ENCODE assay signal across 23 cellular contexts in genomic region chr4:168097161-168097560, GRCh38. TPM values are rescaled to one million over a fixed set of nuclear protein-coding genes. Genes with fewer than 3 reads are reported as not detected.
"Had no signal": no experiment of that assay in that cellular context is flagged by ENCODE, and none has a peak within 500 bp of the region (broad histone marks: within the 10 kb centered on the region; RNA-seq: fewer than 3 reads in every experiment).

No MANE protein-coding gene starts in this region.

- H3K27me3 ChIP-seq: heart right ventricle, neural progenitor cell had no signal

- H3K4me3 Mint-ChIP-seq: activated B cell treated with CpG ODN at 0.5 μM for 24 hours; activated CD4-positive, alpha-beta memory T cell treated with anti-CD3 and anti-CD28 coated beads for 36 hours; activated naive CD8-positive, alpha-beta T cell; activated T-helper 1 cell treated with anti-CD3 and anti-CD28 coated beads, Interleukin-12 subunit alpha, Interleukin-12 subunit beta, Interleukin-2, Interleukin-4 antibody, amounts not matched to agents 30 ng/mL and 10 ng/mL and 1 ng/mL, durations not matched to agents 14 hours and 24 hours and 36 hours; effector memory CD8-positive, alpha-beta T cell; naive thymus-derived CD4-positive, alpha-beta T cell; neural progenitor cell; stimulated activated naive CD8-positive, alpha-beta T cell treated with anti-CD3 and anti-CD28 coated beads, Interleukin-15, amount 100 ng/mL, for 72 hours; type B pancreatic cell had no signal

- H3K27ac Mint-ChIP-seq: activated B cell treated with CpG ODN at 0.5 μM for 24 hours; activated CD4-positive, alpha-beta memory T cell treated with anti-CD3 and anti-CD28 coated beads for 36 hours; activated naive CD8-positive, alpha-beta T cell; activated T-helper 1 cell treated with anti-CD3 and anti-CD28 coated beads, Interleukin-12 subunit alpha, Interleukin-12 subunit beta, Interleukin-2, Interleukin-4 antibody, amounts not matched to agents 30 ng/mL and 10 ng/mL and 1 ng/mL, durations not matched to agents 14 hours and 24 hours and 36 hours; effector memory CD8-positive, alpha-beta T cell; naive thymus-derived CD4-positive, alpha-beta T cell; neural progenitor cell; stimulated activated naive CD8-positive, alpha-beta T cell treated with anti-CD3 and anti-CD28 coated beads, Interleukin-15, amount 100 ng/mL, for 72 hours; type B pancreatic cell had no signal

- H3K27ac ChIP-seq: heart right ventricle, left ventricle myocardium inferior, neural progenitor cell, prostate gland had no signal

- H3K36me3 Mint-ChIP-seq: activated CD4-positive, alpha-beta memory T cell treated with anti-CD3 and anti-CD28 coated beads for 36 hours; activated naive CD8-positive, alpha-beta T cell; naive thymus-derived CD4-positive, alpha-beta T cell; neural progenitor cell; type B pancreatic cell had no signal

- H3K4me1 ChIP-seq: heart right ventricle, left ventricle myocardium inferior, neural progenitor cell, prostate gland had no signal

- ATAC-seq: effector memory CD8-positive, alpha-beta T cell; heart right ventricle; mucosa of descending colon; naive thymus-derived CD4-positive, alpha-beta T cell; right cardiac atrium; stimulated activated naive CD8-positive, alpha-beta T cell treated with anti-CD3 and anti-CD28 coated beads, Interleukin-15, amount 100 ng/mL, for 72 hours had no signal

- H3K4me1 Mint-ChIP-seq: activated B cell treated with CpG ODN at 0.5 μM for 24 hours; naive thymus-derived CD4-positive, alpha-beta T cell; neural progenitor cell; stimulated activated naive CD8-positive, alpha-beta T cell treated with anti-CD3 and anti-CD28 coated beads, Interleukin-15, amount 100 ng/mL, for 72 hours had no signal

- DNase-seq: activated B cell treated with CpG ODN at 0.5 μM for 24 hours; activated CD4-positive, alpha-beta memory T cell treated with anti-CD3 and anti-CD28 coated beads for 36 hours; activated CD4-positive, alpha-beta T cell treated with anti-CD3 and anti-CD28 coated beads for 4 hours; activated T-cell treated with anti-CD3 and anti-CD28 coated beads for 4 hours; amniotic stem cell; caudate nucleus; effector memory CD8-positive, alpha-beta T cell; heart right ventricle; kidney glomerular epithelial cell; left ventricle myocardium inferior; mucosa of descending colon; naive thymus-derived CD4-positive, alpha-beta T cell; right cardiac atrium; stimulated activated CD4-positive, alpha-beta T cell treated with anti-CD3 and anti-CD28 coated beads, Interleukin-2, amount 100 ng/mL, for 48 hours; stimulated activated naive CD8-positive, alpha-beta T cell treated with anti-CD3 and anti-CD28 coated beads, Interleukin-15, amount 100 ng/mL, for 72 hours had no signal

- H3K36me3 ChIP-seq: heart right ventricle, left ventricle myocardium inferior, neural progenitor cell, prostate gland had no signal

- H3K27me3 Mint-ChIP-seq: activated B cell treated with CpG ODN at 0.5 μM for 24 hours; activated CD4-positive, alpha-beta memory T cell treated with anti-CD3 and anti-CD28 coated beads for 36 hours; effector memory CD8-positive, alpha-beta T cell; stimulated activated naive CD8-positive, alpha-beta T cell treated with anti-CD3 and anti-CD28 coated beads, Interleukin-15, amount 100 ng/mL, for 72 hours; type B pancreatic cell had no signal

- H2AFZ ChIP-seq: neural progenitor cell had no signal

- H3K4me3 ChIP-seq: heart right ventricle, left ventricle myocardium inferior, mucosa of descending colon, neural progenitor cell, prostate gland had no signal

- H3K9me3 Mint-ChIP-seq: activated T-helper 1 cell treated with anti-CD3 and anti-CD28 coated beads, Interleukin-12 subunit alpha, Interleukin-12 subunit beta, Interleukin-2, Interleukin-4 antibody, amounts not matched to agents 30 ng/mL and 10 ng/mL and 1 ng/mL, durations not matched to agents 14 hours and 24 hours and 36 hours; effector memory CD8-positive, alpha-beta T cell; neural progenitor cell; stimulated activated naive CD8-positive, alpha-beta T cell treated with anti-CD3 and anti-CD28 coated beads, Interleukin-15, amount 100 ng/mL, for 72 hours; type B pancreatic cell had no signal

RNA-seq across cellular contexts. Expression of gene ANXA10, which starts 4.8 kb away (rescaled TPM):
- total RNA-seq: activated B cell treated with CpG ODN at 0.5 μM for 24 hours; activated CD4-positive, alpha-beta memory T cell treated with anti-CD3 and anti-CD28 coated beads for 36 hours; activated T-helper 1 cell treated with anti-CD3 and anti-CD28 coated beads, Interleukin-12 subunit alpha, Interleukin-12 subunit beta, Interleukin-2, Interleukin-4 antibody, amounts not matched to agents 30 ng/mL and 10 ng/mL and 1 ng/mL, durations not matched to agents 14 hours and 24 hours and 36 hours; heart right ventricle; left ventricle myocardium inferior; naive thymus-derived CD4-positive, alpha-beta T cell; osteocyte; prostate gland; right cardiac atrium; skeletal muscle tissue; T-helper 2 cell treated with Interferon-gamma antibody and Interleukin-4, amounts not matched to agents 100 ng/mL and 5 ng/mL, for 36 hours had no signal
